ENCODE assay signal across 17 cellular contexts in genomic region chr7:129012641-129013040, GRCh38. TPM values are rescaled to one million over a fixed set of nuclear protein-coding genes. Genes with fewer than 3 reads are reported as not detected.
A peak's percentile ranks its signal among the peaks of the same experiment; 100 is the strongest.
DNase-seq lines count a peak whose midpoint lies in the region; ATAC-seq, FAIRE-seq and TF ChIP-seq lines count a peak whose summit lies in the region.
"Had no signal": no experiment of that assay in that cellular context is flagged by ENCODE, and none has a peak within 500 bp of the region (broad histone marks: within the 10 kb centered on the region; RNA-seq: fewer than 3 reads in every experiment).

No MANE protein-coding gene starts in this region.

- BruUV-seq in HepG2 (replicated peaks; lab: Mats Ljungman, UMichigan), result no TSS peak

- in situ Hi-C loops in HepG2 (cut with HindIII; ENCODE audit: extremely low pct_ligation_motif_present, low pct_unique_long_range_greater_than_20kb), result no loop called here

- peak overlapping the region; percentile 45 for H3K27ac Mint-ChIP-seq in memory B cell
- no peak overlapping the region for H3K27ac Mint-ChIP-seq in activated naive CD4-positive, alpha-beta T cell treated with anti-CD3 and anti-CD28 coated beads for 36 hours

- H3K4me2 ChIP-seq in HepG2 (ENCODE audit: low read depth, low read length) (no peak overlapping the region), OCI-LY3 (ENCODE audit: low read length) (peak overlapping the region; percentile 66)
- H3K4me2 ChIP-seq: BLaER1 had no signal

- TF ChIP-seq CTCF in HepG2 (CRISPR knock-in tag; IDR thresholded peaks at IDR 0.05) (no peak), right lobe of liver (IDR thresholded peaks at IDR 0.05) (no peak), OCI-LY3 (IDR thresholded peaks at IDR 0.05; ENCODE audit: low read depth, low read length) (no peak)

- no peak for TF ChIP-seq RAD21 in HepG2 (CRISPR knock-in tag; IDR thresholded peaks at IDR 0.05)

- H3K9ac ChIP-seq in HepG2 (ENCODE audit: insufficient read depth, low read depth, low read length) (no peak overlapping the region), OCI-LY3 (ENCODE audit: low read length) (no peak overlapping the region)
- H3K9ac ChIP-seq: BLaER1, GM23248 had no signal

- no peak for TF ChIP-seq POLR2A in HepG2 (IDR thresholded peaks at IDR 0.05; ENCODE audit: insufficient read depth in 1 of 2, low read depth in 2 of 2, low read length in 2 of 2)
- no peak for TF ChIP-seq POLR2A in right lobe of liver (IDR thresholded peaks at IDR 0.05)

- no peaks in the 10 kb centered on the region for H4K20me1 ChIP-seq in HepG2 (ENCODE audit: insufficient read depth, low read length)
- H4K20me1 ChIP-seq in OCI-LY3 (ENCODE audit: insufficient read depth, low read length), result 0 out of 2 replicates have a peak, but pooled peaks cover 3% of the 10 kb centered on the region

- H3K4me1 ChIP-seq in HepG2 (ENCODE audit: insufficient read depth, low read length) (peaks cover 5% of the 10 kb centered on the region), right lobe of liver (peaks cover 0 to 61% (median 17%) of the 10 kb centered on the region in 4 donors), OCI-LY3 (ENCODE audit: low read length) (peaks cover 57% of the 10 kb centered on the region)
- H3K4me1 ChIP-seq: HAP-1 had no signal

- H3K27me3 ChIP-seq in HepG2 (ENCODE audit: control insufficient read depth in 1 of 2, insufficient read depth in 2 of 2, low read length in 2 of 2) (no peaks in the 10 kb centered on the region), right lobe of liver (no peaks in the 10 kb centered on the region), OCI-LY3 (ENCODE audit: low read depth, low read length) (no peaks in the 10 kb centered on the region)
- H3K27me3 ChIP-seq: BLaER1 had no signal

- CTCF ChIA-PET in HepG2 (lab: Yijun Ruan, JAX; ENCODE audit: low intra/inter-chr PET ratio, low total read pairs), result no interaction called here
- CTCF ChIA-PET in activated naive CD4-positive, alpha-beta T cell treated with anti-CD3 and anti-CD28 coated beads for 36 hours (lab: Charles Lee), result no interaction called here

- intact Hi-C loops in HepG2 (cut with micrococcal nuclease; ENCODE audit: unreplicated experiment) (no loop called here), right lobe of liver (cut with DNase I) (no loop called here)
- intact Hi-C loops in activated naive CD4-positive, alpha-beta T cell treated with anti-CD3 and anti-CD28 coated beads for 36 hours (cut with micrococcal nuclease), result no loop called here

- DNase-seq in HepG2 (ENCODE audit: low spot score) (no peak), right lobe of liver (no peak), memory B cell (ENCODE audit: low spot score in 2 of 2) (no peak), inferior parietal cortex (ENCODE audit: extremely low spot score) (no peak), NCI-H1436 (lab: John Stamatoyannopoulos, UW) (no peak), NCI-H2171 treated with DMSO at 0.1 percent for 48 hours (lab: John Stamatoyannopoulos, UW) (no peak)
- no peak for DNase-seq in activated naive CD4-positive, alpha-beta T cell treated with anti-CD3 and anti-CD28 coated beads for 36 hours
- DNase-seq: CD4-positive, alpha-beta memory T cell; DMS79 treated with DMSO at 0.1 percent for 48 hours; GM23248; IMR-90; KBM-7 had no signal

- H3K4me3 ChIP-seq in HepG2 (replicated peaks in 1 of 3; ENCODE audit: insufficient read depth in 1 of 3, low read depth in 2 of 3, low read length in 3 of 3) (no peak overlapping the region), right lobe of liver (no peak overlapping the region), OCI-LY3 (ENCODE audit: low read length) (no peak overlapping the region)
- H3K4me3 ChIP-seq: BLaER1, GM23248, HAP-1 had no signal

- TF ChIP-seq EP300 in HepG2 (IDR thresholded peaks at IDR 0.05; ENCODE audit: low read depth in 2 of 2, low read length in 2 of 2), result no peak
- TF ChIP-seq EP300 in HepG2 (CRISPR knock-in tag; IDR thresholded peaks at IDR 0.05; ENCODE audit: borderline replicate concordance), result no peak

- H3K4me3 Mint-ChIP-seq in memory B cell, result no peak overlapping the region
- no peak overlapping the region for H3K4me3 Mint-ChIP-seq in activated naive CD4-positive, alpha-beta T cell treated with anti-CD3 and anti-CD28 coated beads for 36 hours
- H3K4me3 Mint-ChIP-seq: CD14-positive monocyte; CD4-positive, alpha-beta memory T cell had no signal

- H3K36me3 Mint-ChIP-seq in memory B cell, result peaks cover 31% of the 10 kb centered on the region
- H3K36me3 Mint-ChIP-seq in activated naive CD4-positive, alpha-beta T cell treated with anti-CD3 and anti-CD28 coated beads for 36 hours (ENCODE audit: low read depth), result peaks cover 28% of the 10 kb centered on the region

- H3K27ac ChIP-seq in HepG2 (ENCODE audit: extremely low read length, insufficient read depth, low read length) (no peak overlapping the region), right lobe of liver (no peak overlapping the region), OCI-LY3 (ENCODE audit: low read length) (no peak overlapping the region)
- H3K27ac ChIP-seq: 22Rv1, BLaER1, GM23248 had no signal

- no peaks in the 10 kb centered on the region for H3K27me3 Mint-ChIP-seq in memory B cell
- no peaks in the 10 kb centered on the region for H3K27me3 Mint-ChIP-seq in activated naive CD4-positive, alpha-beta T cell treated with anti-CD3 and anti-CD28 coated beads for 36 hours (ENCODE audit: low read depth)
- H3K27me3 Mint-ChIP-seq: CD4-positive, alpha-beta memory T cell had no signal

- H3K9me3 Mint-ChIP-seq in memory B cell, result no peaks in the 10 kb centered on the region
- H3K9me3 Mint-ChIP-seq in activated naive CD4-positive, alpha-beta T cell treated with anti-CD3 and anti-CD28 coated beads for 36 hours, result no peaks in the 10 kb centered on the region
- H3K9me3 Mint-ChIP-seq: CD14-positive monocyte; CD4-positive, alpha-beta memory T cell had no signal

- H3K4me1 Mint-ChIP-seq in memory B cell, result peaks cover 27% of the 10 kb centered on the region
- H3K4me1 Mint-ChIP-seq in activated naive CD4-positive, alpha-beta T cell treated with anti-CD3 and anti-CD28 coated beads for 36 hours (ENCODE audit: low read depth), result peaks cover 29% of the 10 kb centered on the region

- no peaks in the 10 kb centered on the region for H3K9me3 ChIP-seq in HepG2 (ENCODE audit: low read length)
- no peaks in the 10 kb centered on the region for H3K9me3 ChIP-seq in right lobe of liver
- no peaks in the 10 kb centered on the region for H3K9me3 ChIP-seq in OCI-LY3 (ENCODE audit: insufficient read depth, low read length)
- H3K9me3 ChIP-seq: BLaER1, HAP-1 had no signal

- no peak overlapping the region for H2AFZ ChIP-seq in HepG2 (ENCODE audit: low read length)
- H2AFZ ChIP-seq in OCI-LY3 (ENCODE audit: low read depth, low read length), result no peak overlapping the region
- H2AFZ ChIP-seq: GM23248 had no signal

- 97% methylated on average over 1 of the region's 1 CpG for WGBS in HepG2 (ENCODE audit: low lambda C conversion rate)
- 100% methylated on average over 1 of the region's 1 CpG for WGBS in right lobe of liver (ENCODE audit: insufficient coverage, low coverage, low lambda C conversion rate, missing lambda C conversion rate)

- FAIRE-seq in HepG2 (lab: Jason Lieb, UNC), result no peak

- POLR2A ChIA-PET in HepG2 (lab: Yijun Ruan, JAX), result no interaction called here

- H3K79me2 ChIP-seq in HepG2 (ENCODE audit: insufficient read depth, low read length) (peaks cover 3% of the 10 kb centered on the region), OCI-LY3 (ENCODE audit: low read length) (peaks cover 47% of the 10 kb centered on the region)

- peaks cover 6 to 66% of the 10 kb centered on the region in 2 experiments for H3K36me3 ChIP-seq in HepG2 (replicated peaks in 1 of 2; ENCODE audit: control insufficient read depth in 1 of 2, insufficient read depth in 2 of 2, low read length in 2 of 2)
- peaks cover 0 to 23% (median under 1%) of the 10 kb centered on the region in 4 donors for H3K36me3 ChIP-seq in right lobe of liver
- H3K36me3 ChIP-seq in OCI-LY3 (replicated peaks; ENCODE audit: low read depth, low read length), result peaks cover 47% of the 10 kb centered on the region

- ATAC-seq in HepG2 (no peak), right lobe of liver (no peak), memory B cell (ENCODE audit: low read depth) (no peak)

TF ChIP-seq in HepG2, 621 proteins besides CTCF, POLR2A, EP300 and RAD21:
- TF ChIP-seq MAFK (conservative IDR thresholded peaks at IDR 0.05 in 1 of 2, IDR thresholded peaks at IDR 0.05 in 1 of 2; ENCODE audit: low read length in 2 of 2), result peak; percentile 63 to 66
- no peak for TF ChIP-seq JUNB (CRISPR knock-in tag; IDR thresholded peaks at IDR 0.05; ENCODE audit: borderline replicate concordance)
- no peak for TF ChIP-seq SP140L (CRISPR knock-in tag; IDR thresholded peaks at IDR 0.05; ENCODE audit: borderline replicate concordance)
- no peak for TF ChIP-seq PTBP1 (IDR thresholded peaks at IDR 0.05; ENCODE audit: low read depth, low read length, poor library complexity, severe bottlenecking)
- peak; percentile 42; the same call in 1 of the 2 replicates for TF ChIP-seq MAFF (IDR thresholded peaks at IDR 0.05; ENCODE audit: low read depth, low read length)

RNA-seq across cellular contexts. Expression of gene TNPO3, which starts 42.3 kb away (rescaled TPM):
- total RNA-seq in HepG2 (2016; rRNA removed; fragmentation: Illumina TruSeq; extraction: Trizol) (44.6 and 61.5 TPM in 2 replicates), right lobe of liver (10 to 100 TPM; 15.2 to 30.2 (median 22.2) TPM)
- 14.8 and 16.2 TPM in 2 replicates for total RNA-seq in HepG2 (2016; cell fraction: cytosol; rRNA removed; fragmentation: Illumina TruSeq; extraction: Trizol; ENCODE audit: low read depth)
- 44.0 and 55.4 TPM in 2 replicates for total RNA-seq in HepG2 (2016; cell fraction: insoluble cytoplasmic fraction; rRNA removed; fragmentation: Illumina TruSeq; extraction: Trizol)
- total RNA-seq in HepG2 (2016; cell fraction: membrane; rRNA removed; fragmentation: Illumina TruSeq; extraction: Trizol), result 20.9 and 21.8 TPM in 2 replicates
- total RNA-seq in HepG2 (2016; cell fraction: nucleus; rRNA removed; fragmentation: Illumina TruSeq; extraction: Trizol), result 29.8 and 32.3 TPM in 2 replicates
- 22.1 and 23.8 TPM in 2 replicates for polyA plus RNA-seq in HepG2 (2011; rRNA removed)
- 18.9 and 23.0 TPM in 2 replicates for polyA plus RNA-seq in HepG2 (2011; cell fraction: cytosol; rRNA removed)
- 28.9 and 32.0 TPM in 2 replicates for polyA plus RNA-seq in HepG2 (2011; cell fraction: nucleus; rRNA removed)
- 24.4 and 25.7 TPM in 2 replicates for polyA plus RNA-seq in HepG2 (2012)
- polyA plus RNA-seq in HepG2 (2016; cell fraction: cytosol; fragmentation: Illumina TruSeq; extraction: Trizol; ENCODE audit: low read depth), result 2.0 and 2.3 TPM in 2 replicates
- polyA plus RNA-seq in HepG2 (2016; cell fraction: insoluble cytoplasmic fraction; fragmentation: Illumina TruSeq; extraction: Trizol; ENCODE audit: low read depth), result 38.1 and 39.8 TPM in 2 replicates
- polyA plus RNA-seq in HepG2 (2016; cell fraction: membrane; fragmentation: Illumina TruSeq; extraction: Trizol; ENCODE audit: low read depth), result 6.9 and 8.1 TPM in 2 replicates
- 26.3 and 27.2 TPM in 2 replicates for polyA plus RNA-seq in HepG2 (2016; cell fraction: nucleus; fragmentation: Illumina TruSeq; extraction: Trizol; ENCODE audit: insufficient read depth, low read depth)
- polyA minus RNA-seq in HepG2 (2011; rRNA and poly(A)+ RNA removed; ENCODE audit: low replicate concordance), result 49.1 and 105 TPM in 2 replicates
- 24.7 and 27.5 TPM in 2 replicates for polyA minus RNA-seq in HepG2 (2011; cell fraction: cytosol; rRNA and poly(A)+ RNA removed)
- 42.5 and 58.9 TPM in 2 replicates for polyA minus RNA-seq in HepG2 (2011; cell fraction: nucleus; rRNA and poly(A)+ RNA removed)
- total RNA-seq in activated naive CD4-positive, alpha-beta T cell treated with anti-CD3 and anti-CD28 coated beads for 36 hours, result 10 to 100 TPM; 65.7 to 66.4 TPM
